In genomic region chr21:34270406-34270805, GRCh38 we compare ENCODE assay signal across 22 cellular contexts.
"Had no signal": no experiment of that assay in that cellular context is flagged by ENCODE, and none has a peak within 500 bp of the region (broad histone marks: within the 10 kb centered on the region; RNA-seq: fewer than 3 reads in every experiment).

No MANE protein-coding gene starts in this region.

- H3K36me3 ChIP-seq: MG63, SJSA1 had no signal

- FAIRE-seq: RCC 7860 had no signal

- H3K27ac ChIP-seq: SJSA1, SK-N-MC had no signal

- DNase-seq: IMR-90, Karpas-422, KG1, MG63, NCI-H1092, NCI-H1436, NCI-H187, NCI-H2029, NCI-H2081 treated with DMSO at 0.1 percent for 48 hours, NCI-H2171, NCI-H226, NCI-H446, NCI-H510A, NCI-H524 treated with DMSO at 0.1 percent for 48 hours, NCI-H69, NCI-H774, Right ventricle myocardium superior, RPMI8226, SIG-M5 had no signal

- H3K27me3 ChIP-seq: MG63, SJSA1 had no signal

- H3K4me1 ChIP-seq: SJSA1 had no signal

- H3K4me3 ChIP-seq: MG63, SJSA1, SK-N-MC had no signal

- H3K9me3 ChIP-seq: MG63, SJSA1 had no signal
